Comparison of ENCODE assay signal across 10 cellular contexts in the genomic region with DNA sequence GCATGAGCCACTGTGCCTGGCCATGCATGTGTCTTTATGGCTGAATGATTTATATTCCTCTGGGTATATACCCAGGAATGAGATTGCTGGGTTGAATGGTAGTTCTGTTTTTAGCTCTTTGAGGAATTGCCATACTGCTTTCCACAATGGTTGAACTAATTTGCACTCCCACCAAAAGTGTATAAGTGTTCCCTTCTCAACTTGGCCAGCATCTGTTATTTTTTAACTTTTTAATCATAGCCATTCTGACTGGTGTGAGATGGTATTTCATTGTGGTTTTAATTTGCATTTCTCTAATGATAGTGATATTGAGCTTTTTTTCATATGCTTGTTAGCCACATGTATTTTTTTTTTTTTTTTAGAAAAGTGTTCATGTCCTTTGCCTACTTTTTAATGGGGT. TPM values are rescaled to one million over a fixed set of nuclear protein-coding genes. Genes with fewer than 3 reads are reported as not detected.
DNase-seq lines count a peak whose midpoint lies in the region; ATAC-seq and TF ChIP-seq lines count a peak whose summit lies in the region.
"Not testable (repeated sequence)": the region's sequence is repeated elsewhere in the genome, so short reads cannot be mapped to it uniquely, and the experiment has no call there.
"Had no signal": no experiment of that assay in that cellular context is flagged by ENCODE, and none has a peak within 500 bp of the region (broad histone marks: within the 10 kb centered on the region; RNA-seq: fewer than 3 reads in every experiment).

No MANE protein-coding gene starts in this region.

- not testable (repeated sequence) for H3K27me3 Mint-ChIP-seq in central memory CD8-positive, alpha-beta T cell

- ATAC-seq in GM18870 (IDR thresholded peaks at IDR 0.05; ENCODE audit: unreplicated experiment) (peak; percentile 77), GM19397 (IDR thresholded peaks at IDR 0.05; ENCODE audit: unreplicated experiment) (peak; percentile 64), HG03139 (IDR thresholded peaks at IDR 0.05; ENCODE audit: unreplicated experiment) (peak; percentile 65), HG03460 (IDR thresholded peaks at IDR 0.05; ENCODE audit: unreplicated experiment) (peak; percentile 78)
- not testable (repeated sequence) for ATAC-seq in central memory CD8-positive, alpha-beta T cell (replicated peaks; ENCODE audit: extremely low read depth, poor library complexity, severe bottlenecking)

- not testable (repeated sequence) for TF ChIP-seq CTCF in HEK293 (tag by site-specific recombination; IDR thresholded peaks at IDR 0.05)

- not testable (repeated sequence) for H3K9me3 Mint-ChIP-seq in central memory CD8-positive, alpha-beta T cell

- not testable (repeated sequence) for H3K9me3 ChIP-seq in HEK293 (ENCODE audit: control insufficient read depth, insufficient read depth, low read depth, low read length)

- CTCF ChIA-PET in HEK293 (lab: Yijun Ruan, JAX): interaction anchor here (0.7 kb wide), 1 partner anchor 331 kb away, joined by 3 read pairs; no protein-coding TSS in a partner anchor

- POLR2A ChIA-PET in HEK293 (lab: Yijun Ruan, JAX): not testable (repeated sequence)

- not testable (repeated sequence) for H3K4me1 ChIP-seq in HEK293 (ENCODE audit: control insufficient read depth, insufficient read depth, low read length)

- peak; percentile 27 for DNase-seq in Caki2 (ENCODE audit: low read depth)
- not testable (repeated sequence) for DNase-seq in central memory CD8-positive, alpha-beta T cell (ENCODE audit: low spot score in 2 of 2)

- not testable (repeated sequence) for H3K4me1 Mint-ChIP-seq in central memory CD8-positive, alpha-beta T cell

- H3K36me3 ChIP-seq in HEK293 (ENCODE audit: control insufficient read depth in 2 of 2, insufficient read depth in 1 of 2, low read length in 2 of 2): peaks cover 24 to 35% of the 10 kb centered on the region in 2 experiments

- H3K4me3 Mint-ChIP-seq in central memory CD8-positive, alpha-beta T cell: not testable (repeated sequence)

- in situ Hi-C loops in Caki2 (cut with HindIII; ENCODE audit: low pct_unique_long_range_greater_than_20kb, low sequenced_read_pairs): not testable (repeated sequence)

- not testable (repeated sequence) for H3K4me3 ChIP-seq in HEK293 (ENCODE audit: low read depth, low read length)

- not testable (repeated sequence) for H3K36me3 Mint-ChIP-seq in central memory CD8-positive, alpha-beta T cell (ENCODE audit: insufficient read depth)

- H3K27ac ChIP-seq in HEK293 (ENCODE audit: extremely low read depth, low read depth, low read length): not testable (repeated sequence)

- H3K27ac Mint-ChIP-seq in central memory CD8-positive, alpha-beta T cell (ENCODE audit: low read depth): peak overlapping the region; percentile 35

TF ChIP-seq in HEK293, 187 proteins besides CTCF, POLR2A, EP300 and RAD21:
- peak; percentile 44; the same call in 1 of the 2 replicates for TF ChIP-seq ZNF133 (tag by site-specific recombination; IDR thresholded peaks at IDR 0.05)
- TF ChIP-seq, protein P1, sequence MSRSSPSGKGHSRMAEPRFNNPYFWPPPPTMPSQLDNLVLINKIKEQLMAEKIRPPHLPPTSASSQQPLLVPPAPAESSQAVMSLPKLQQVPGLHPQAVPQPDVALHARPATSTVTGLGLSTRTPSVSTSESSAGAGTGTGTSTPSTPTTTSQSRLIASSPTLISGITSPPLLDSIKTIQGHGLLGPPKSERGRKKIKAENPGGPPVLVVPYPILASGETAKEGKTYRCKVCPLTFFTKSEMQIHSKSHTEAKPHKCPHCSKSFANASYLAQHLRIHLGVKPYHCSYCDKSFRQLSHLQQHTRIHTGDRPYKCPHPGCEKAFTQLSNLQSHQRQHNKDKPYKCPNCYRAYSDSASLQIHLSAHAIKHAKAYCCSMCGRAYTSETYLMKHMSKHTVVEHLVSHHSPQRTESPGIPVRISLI (tag by site-specific recombination; IDR thresholded peaks at IDR 0.05): peak; percentile 25; the same call in 1 of the 2 replicates

RNA-seq across cellular contexts. Expression of a gene that starts 7.1 kb away (rescaled TPM):
- 53.9 and 71.0 TPM in 2 replicates for total RNA-seq in Caki2 (2014; rRNA removed; shearing (Covaris generic); ENCODE audit: low replicate concordance)

RNA-seq across cellular contexts. Expression of a gene that starts 58.7 kb away (rescaled TPM):
- total RNA-seq in Caki2 (2014; rRNA removed; shearing (Covaris generic); ENCODE audit: low replicate concordance): 22.9 and 33.0 TPM in 2 replicates
- total RNA-seq: B cell; CD8-positive, alpha-beta T cell; OCI-LY7 had no signal
